In genomic region chr19:32219392-32219791, GRCh38 we compare ENCODE assay signal across 31 cellular contexts.
"Had no signal": no experiment of that assay in that cellular context is flagged by ENCODE, and none has a peak within 500 bp of the region (broad histone marks: within the 10 kb centered on the region; RNA-seq: fewer than 3 reads in every experiment).

No MANE protein-coding gene starts in this region.

- H3K4me1 ChIP-seq: pancreas, testis had no signal

- H3K36me3 Mint-ChIP-seq: naive B cell; natural killer cell treated with Interleukin-12 subunit alpha and Interleukin-12 subunit beta and Interleukin-15 and Interleukin-18, amount 100 ng/mL, for 72 hours had no signal

- H3K9me3 Mint-ChIP-seq: naive thymus-derived CD8-positive, alpha-beta T cell; natural killer cell treated with Interleukin-12 subunit alpha and Interleukin-12 subunit beta and Interleukin-15 and Interleukin-18, amount 100 ng/mL, for 72 hours; nephron progenitor cell; neural crest cell; stimulated activated memory B cell treated with anti-CD40 and anti-IgM and Interleukin-4, amounts not matched to agents 10 μg/mL and 1 μg/mL and 100 μg/mL, for 72 hours; stimulated activated naive CD8-positive, alpha-beta T cell treated with anti-CD3 and anti-CD28 coated beads, Interleukin-15, amount 100 ng/mL, for 72 hours had no signal

- H3K4me3 ChIP-seq: pancreas, prostate gland, right lobe of liver, sigmoid colon, smooth muscle cell, spleen, suprapubic skin, testis, tibial artery, transverse colon, upper lobe of left lung, vagina had no signal

- H3K27ac Mint-ChIP-seq: natural killer cell treated with Interleukin-12 subunit alpha and Interleukin-12 subunit beta and Interleukin-15 and Interleukin-18, amount 100 ng/mL, for 72 hours; nephron progenitor cell; stimulated activated memory B cell treated with anti-CD40 and anti-IgM and Interleukin-4, amounts not matched to agents 10 μg/mL and 1 μg/mL and 100 μg/mL, for 72 hours had no signal

- H3K27ac ChIP-seq: neutrophil, pancreas, prostate gland, right lobe of liver, sigmoid colon, spleen, suprapubic skin, testis, tibial artery, transverse colon, upper lobe of left lung, vagina had no signal

- H3K27me3 ChIP-seq: pancreas, right lobe of liver, testis, vagina had no signal

- DNase-seq: naive B cell; naive thymus-derived CD8-positive, alpha-beta T cell; nephron progenitor cell; pancreas; retina; right cardiac atrium; right lobe of liver; sigmoid colon; spleen; stimulated activated CD4-positive, alpha-beta T cell treated with anti-CD3 and anti-CD28 coated beads, Interleukin-12 subunit alpha, Interleukin-12 subunit beta, amount 100 ng/mL, for 4 hours; stimulated activated CD4-positive, alpha-beta T cell treated with anti-CD3 and anti-CD28 coated beads, Interleukin-1b, Interleukin-23, amount 100 ng/mL, for 48 hours; stimulated activated CD4-positive, alpha-beta T cell treated with anti-CD3 and anti-CD28 coated beads, Interleukin-4, amount 100 ng/mL, for 1 hour; stimulated activated CD4-positive, alpha-beta T cell treated with anti-CD3 and anti-CD28 coated beads, Interleukin-4, amount 100 ng/mL, for 4 hours; stimulated activated CD8-positive, alpha-beta memory T cell treated with anti-CD3 and anti-CD28 coated beads, Interleukin-4, amount 100 ng/mL, for 48 hours; stimulated activated naive CD4-positive, alpha-beta T cell; stimulated activated naive CD8-positive, alpha-beta T cell treated with anti-CD3 and anti-CD28 coated beads, Interleukin-15, amount 100 ng/mL, for 72 hours; stimulated activated naive CD8-positive, alpha-beta T cell treated with anti-CD3 and anti-CD28 coated beads, Interleukin-15, Interleukin-2, amounts not matched to agents 100 U/mL and 50 U/mL, for 24 hours; substantia nigra; testis; tibial artery; transverse colon; upper lobe of left lung had no signal

- ATAC-seq: naive thymus-derived CD8-positive, alpha-beta T cell; natural killer cell treated with Interleukin-12 subunit alpha and Interleukin-12 subunit beta and Interleukin-15 and Interleukin-18, amount 100 ng/mL, for 72 hours; pancreas; right cardiac atrium; right lobe of liver; stimulated activated memory B cell treated with anti-CD40 and anti-IgM and Interleukin-4, amounts not matched to agents 10 μg/mL and 1 μg/mL and 100 μg/mL, for 72 hours; stimulated activated naive CD8-positive, alpha-beta T cell treated with anti-CD3 and anti-CD28 coated beads, Interleukin-15, amount 100 ng/mL, for 72 hours; stimulated activated naive CD8-positive, alpha-beta T cell treated with anti-CD3 and anti-CD28 coated beads, Interleukin-15, Interleukin-2, amounts not matched to agents 100 U/mL and 50 U/mL, for 24 hours had no signal

- H3K36me3 ChIP-seq: neutrophil, pancreas, prostate gland, right lobe of liver, sigmoid colon, spleen, suprapubic skin, tibial artery, transverse colon, upper lobe of left lung, vagina had no signal

- H3K9me3 ChIP-seq: neutrophil, pancreas, prostate gland, right lobe of liver, sigmoid colon, suprapubic skin, testis, tibial artery, transverse colon, upper lobe of left lung, vagina had no signal

- FAIRE-seq: pancreas, urothelium cell line had no signal

- H3K4me3 Mint-ChIP-seq: naive B cell; naive thymus-derived CD8-positive, alpha-beta T cell; natural killer cell treated with Interleukin-12 subunit alpha and Interleukin-12 subunit beta and Interleukin-15 and Interleukin-18, amount 100 ng/mL, for 72 hours; nephron progenitor cell; neural crest cell; stimulated activated memory B cell treated with anti-CD40 and anti-IgM and Interleukin-4, amounts not matched to agents 10 μg/mL and 1 μg/mL and 100 μg/mL, for 72 hours; stimulated activated naive CD8-positive, alpha-beta T cell treated with anti-CD3 and anti-CD28 coated beads, Interleukin-15, amount 100 ng/mL, for 72 hours had no signal
